In genomic region chr11:8682219-8683114, GRCh38 we compare ENCODE assay signal across 8 cellular contexts. TPM values are rescaled to one million over a fixed set of nuclear protein-coding genes. Genes with fewer than 3 reads are reported as not detected.
A peak's percentile ranks its signal among the peaks of the same experiment; 100 is the strongest.
DNase-seq lines count a peak whose midpoint lies in the region; TF ChIP-seq lines count a peak whose summit lies in the region.

Gene RPL27A (plus strand): TSS chr11:8682792. CDS start chr11:8682814, 22 bp downstream.
Gene TRIM66 (minus strand): TSS chr11:8682665. CDS start chr11:8672274, 10,391 bp downstream.

- peaks cover 24% of the 10 kb centered on the region for H3K36me3 ChIP-seq in ectodermal cell (ENCODE audit: control insufficient read depth, insufficient read depth, low read length)

- no peaks in the 10 kb centered on the region for H3K27me3 ChIP-seq in ectodermal cell (ENCODE audit: control insufficient read depth, insufficient read depth, low read length, poor library complexity, severe bottlenecking)

- H3K27ac ChIP-seq in ectodermal cell (ENCODE audit: insufficient read depth, low read depth, low read length, poor library complexity, severe bottlenecking), result peak within 1 kb of the TSS; percentile 89

- no peaks in the 10 kb centered on the region for H3K9me3 ChIP-seq in ectodermal cell (ENCODE audit: control insufficient read depth, low read length)

- H3K4me3 ChIP-seq in ectodermal cell (ENCODE audit: insufficient read depth, low read depth, low read length), result peak within 1 kb of the TSS; percentile 86

- H3K4me1 ChIP-seq in ectodermal cell (ENCODE audit: control insufficient read depth, insufficient read depth, low read length), result peaks cover 13% of the 10 kb centered on the region

- peak; percentile 97 for DNase-seq in COLO668 (lab: John Stamatoyannopoulos, UW; ENCODE audit: unreplicated experiment)
- DNase-seq in GM20000 (ENCODE audit: low spot score), result peak; percentile 92
- DNase-seq in HS-5 (ENCODE audit: low read depth), result peak; percentile 81
- peak; percentile 85 for DNase-seq in NK-92 (lab: John Stamatoyannopoulos, UW; ENCODE audit: unreplicated experiment)
- peak; percentile 98 for DNase-seq in activated CD8-positive, alpha-beta memory T cell treated with anti-CD3 and anti-CD28 coated beads for 1 hour (ENCODE audit: extremely low read depth in 1 of 2, low read depth in 1 of 2)
- peak; percentile 98 for DNase-seq in medulla oblongata (ENCODE audit: extremely low spot score)
- peak; percentile 96 to 99 (median 98) for DNase-seq in stimulated activated CD4-positive, alpha-beta T cell treated with anti-CD3 and anti-CD28 coated beads, TNF-alpha, amount 100 ng/mL, for 48 hours (ENCODE audit: low read depth in 3 of 3)

- no peak for TF ChIP-seq CTCF in GM20000 (IDR thresholded peaks at IDR 0.05; ENCODE audit: extremely low read depth, missing control alignments)

- 0 to 1% methylated on average over 73 of the region's 73 CpGs for WGBS in ectodermal cell, 2 experiments

RNA-seq across cellular contexts. Expression of gene RPL27A, which starts in this region (rescaled TPM):
- polyA plus RNA-seq in ectodermal cell (2013, experiment 1 of 4), result 2,744 TPM
- 2,889 TPM for polyA plus RNA-seq in ectodermal cell (2013, experiment 2 of 4)
- 2,687 TPM for polyA plus RNA-seq in ectodermal cell (2013, experiment 3 of 4)
- 3,012 TPM for polyA plus RNA-seq in ectodermal cell (2013, experiment 4 of 4)

RNA-seq across cellular contexts. Expression of gene TRIM66, which starts in this region (rescaled TPM):
- polyA plus RNA-seq in ectodermal cell (2013, experiment 1 of 4), result 5.9 TPM
- polyA plus RNA-seq in ectodermal cell (2013, experiment 2 of 4), result 8.8 TPM
- 6.2 TPM for polyA plus RNA-seq in ectodermal cell (2013, experiment 3 of 4)
- polyA plus RNA-seq in ectodermal cell (2013, experiment 4 of 4), result 7.9 TPM

Comparison
In these comparisons a context has a peak if more than half of its experiments do, and no peak if none do; other contexts are left out.
1. Peak in every context shown above with its lines: DNase-seq, H3K4me3 ChIP-seq and H3K27ac ChIP-seq.